In genomic region chr2:158457826-158458616, GRCh38 we compare ENCODE assay signal across 8 cellular contexts. TPM values are rescaled to one million over a fixed set of nuclear protein-coding genes. Genes with fewer than 3 reads are reported as not detected.
A peak's percentile ranks its signal among the peaks of the same experiment; 100 is the strongest.
DNase-seq lines count a peak whose midpoint lies in the region; ATAC-seq and TF ChIP-seq lines count a peak whose summit lies in the region.

No MANE protein-coding gene starts in this region.

- H3K27ac ChIP-seq in dorsolateral prefrontal cortex (peak overlapping the region; percentile 54 to 99 (median 95)), right lobe of liver (peak overlapping the region; percentile 90 to 94 (median 94))

- peak; percentile 91 for TF ChIP-seq POLR2A in right lobe of liver (IDR thresholded peaks at IDR 0.05)

- H3K4me3 Mint-ChIP-seq in activated B cell treated with CpG ODN at 0.5 μM for 24 hours, result peak overlapping the region; percentile 92

- DNase-seq in SKM-1 treated with dmso at 0.1 percent for 144 hours (lab: John Stamatoyannopoulos, UW; ENCODE audit: unreplicated experiment) (peak; percentile 45), SKM-1 (lab: John Stamatoyannopoulos, UW; ENCODE audit: unreplicated experiment) (no peak), NAMALWA (ENCODE audit: low spot score) (peak; percentile 70), activated B cell treated with CpG ODN at 0.5 μM for 24 hours (no peak), dorsolateral prefrontal cortex (peak; percentile 47 to 82 (median 59)), right lobe of liver (peak; percentile 92 to 95 (median 94))
- peak; percentile 15 to 50 (median 28) for DNase-seq in stimulated activated CD4-positive, alpha-beta T cell treated with anti-CD3 and anti-CD28 coated beads, TNF-alpha, amount 100 ng/mL, for 24 hours (ENCODE audit: low read depth in 3 of 3)

- H3K4me1 ChIP-seq in right lobe of liver, result peaks cover 0 to 19% (median 7%) of the 10 kb centered on the region in 4 donors

- WGBS in right lobe of liver (ENCODE audit: insufficient coverage, low coverage, low lambda C conversion rate, missing lambda C conversion rate), result 0% methylated on average over 15 of the region's 61 CpGs

- no peaks in the 10 kb centered on the region for H3K9me3 Mint-ChIP-seq in activated B cell treated with CpG ODN at 0.5 μM for 24 hours

- intact Hi-C loops in activated B cell treated with CpG ODN at 0.5 μM for 24 hours (cut with micrococcal nuclease), result loop anchor here (1.0 to 10.0 kb wide), 7 partner anchors 267 to 1255 kb away; partner anchors contain the start of genes ACVR1, ACVR1C, MARCHF7 and WDSUB1
- intact Hi-C loops in dorsolateral prefrontal cortex (cut with DNase I), result loop anchor here (1.0 to 10.0 kb wide), 5 partner anchors 207 to 294 kb away; no protein-coding TSS in a partner anchor
- intact Hi-C loops in right lobe of liver (cut with DNase I), result no loop called here

- peak overlapping the region; percentile 25 for H3K27ac Mint-ChIP-seq in activated B cell treated with CpG ODN at 0.5 μM for 24 hours

- H3K4me3 ChIP-seq in dorsolateral prefrontal cortex (peak overlapping the region; percentile 59 to 98 (median 87)), right lobe of liver (peak overlapping the region; percentile 85 to 92 (median 86))

- H3K36me3 ChIP-seq in right lobe of liver, result no peaks in the 10 kb centered on the region

- CTCF ChIA-PET in activated B cell treated with CpG ODN at 0.5 μM for 24 hours (lab: Charles Lee), result interaction anchor here (2.2 kb wide), 1 partner anchor 278 kb away, joined by 6 read pairs; no protein-coding TSS in a partner anchor

- no peaks in the 10 kb centered on the region for H3K27me3 ChIP-seq in dorsolateral prefrontal cortex
- no peaks in the 10 kb centered on the region for H3K27me3 ChIP-seq in right lobe of liver

- no peak for TF ChIP-seq CTCF in activated B cell treated with CpG ODN at 0.5 μM for 24 hours (IDR thresholded peaks at IDR 0.05)
- TF ChIP-seq CTCF in dorsolateral prefrontal cortex (IDR thresholded peaks at IDR 0.05 in 54 of 56, conservative IDR thresholded peaks at IDR 0.05 in 2 of 56; ENCODE audit: low read depth in 1 of 56, partially characterized antibody in 56 of 56), result peak in 31 of 56 donors; percentile 2 to 48 (median 29)
- peak; percentile 19 to 50 (median 44) for TF ChIP-seq CTCF in right lobe of liver (IDR thresholded peaks at IDR 0.05)

- peaks cover 5% of the 10 kb centered on the region for H3K36me3 Mint-ChIP-seq in activated B cell treated with CpG ODN at 0.5 μM for 24 hours (ENCODE audit: low read depth)

- peaks cover 18% of the 10 kb centered on the region for H3K4me1 Mint-ChIP-seq in activated B cell treated with CpG ODN at 0.5 μM for 24 hours

- peak; percentile 46 for ATAC-seq in HG02571 (IDR thresholded peaks at IDR 0.05; ENCODE audit: unreplicated experiment)
- peak; percentile 22 for ATAC-seq in activated B cell treated with CpG ODN at 0.5 μM for 24 hours (ENCODE audit: low read depth)
- peak; percentile 82 to 92 (median 86) for ATAC-seq in right lobe of liver

- peaks cover 12% of the 10 kb centered on the region for H3K27me3 Mint-ChIP-seq in activated B cell treated with CpG ODN at 0.5 μM for 24 hours

- H3K9me3 ChIP-seq in right lobe of liver, result no peaks in the 10 kb centered on the region

- POLR2A ChIA-PET in activated B cell treated with CpG ODN at 0.5 μM for 24 hours (lab: Charles Lee), result no interaction called here

RNA-seq across cellular contexts. Expression of gene PKP4, which starts 1.3 kb away (rescaled TPM):
- total RNA-seq in activated B cell treated with CpG ODN at 0.5 μM for 24 hours, result 6.5 and 8.2 TPM in 2 replicates
- total RNA-seq in dorsolateral prefrontal cortex, result 100 to 1,000 TPM; 163 to 459 (median 237) TPM
- 10 to 100 TPM; 27.2 to 41.6 (median 33.2) TPM for total RNA-seq in right lobe of liver

RNA-seq across cellular contexts. Expression of gene CCDC148, which starts 1.5 kb away (rescaled TPM):
- total RNA-seq in activated B cell treated with CpG ODN at 0.5 μM for 24 hours (not detected in 2 replicates), dorsolateral prefrontal cortex (10 to 100 TPM in 20 of 120 experiments, 1 to 10 TPM in 100; 4.8 to 15.3 (median 8.3) TPM), right lobe of liver (under 1 TPM in 5 of 6 experiments, not detected in 1; 0.12 to 0.53 (median 0.20) TPM)

Comparison
In these comparisons a context has a peak if more than half of its experiments do, and no peak if none do; other contexts are left out.
1. DNase-seq: peak in SKM-1 treated with dmso at 0.1 percent for 144 hours (single experiment), NAMALWA (single experiment), dorsolateral prefrontal cortex (10 of 10), right lobe of liver (3 of 3) and stimulated activated CD4-positive, alpha-beta T cell treated with anti-CD3 and anti-CD28 coated beads, TNF-alpha, amount 100 ng/mL, for 24 hours (3 of 3); none in SKM-1 (single experiment) and activated B cell treated with CpG ODN at 0.5 μM for 24 hours (single experiment).
2. ATAC-seq: peak in every context shown above with its lines; median percentile 86 in right lobe of liver; 46 in HG02571; 22 in activated B cell treated with CpG ODN at 0.5 μM for 24 hours.
3. intact Hi-C loops: an anchor here in activated B cell treated with CpG ODN at 0.5 μM for 24 hours (1.0 to 10.0 kb wide) and dorsolateral prefrontal cortex (1.0 to 10.0 kb wide); none called in right lobe of liver.